ENCODE assay signal across 12 cellular contexts in genomic region chr6:127582777-127583462, GRCh38. TPM values are rescaled to one million over a fixed set of nuclear protein-coding genes. Genes with fewer than 3 reads are reported as not detected.
DNase-seq lines count a peak whose midpoint lies in the region; ATAC-seq and TF ChIP-seq lines count a peak whose summit lies in the region.
"Had no signal": no experiment of that assay in that cellular context is flagged by ENCODE, and none has a peak within 500 bp of the region (broad histone marks: within the 10 kb centered on the region; RNA-seq: fewer than 3 reads in every experiment).

No MANE protein-coding gene starts in this region.

- H3K4me1 ChIP-seq in mesenchymal stem cell (ENCODE audit: control insufficient read depth, insufficient read depth, low read depth, low read length), result no peaks in the 10 kb centered on the region
- H3K4me1 ChIP-seq: parathyroid adenoma, thyroid gland had no signal

- H3K27me3 ChIP-seq in brain microvascular endothelial cell (replicated peaks), result no peaks in the 10 kb centered on the region
- no peaks in the 10 kb centered on the region for H3K27me3 ChIP-seq in mesenchymal stem cell (ENCODE audit: control insufficient read depth in 1 of 2, insufficient read depth in 1 of 2, low read length in 2 of 2)
- no peaks in the 10 kb centered on the region for H3K27me3 ChIP-seq in H7 (ENCODE audit: control insufficient read depth, insufficient read depth, low read length)
- H3K27me3 ChIP-seq: thyroid gland had no signal

- peak; percentile 63 for DNase-seq in HS-27A (ENCODE audit: low read depth)
- DNase-seq in brain microvascular endothelial cell, result peak; percentile 75
- peak; percentile 57 for DNase-seq in mesenchymal stem cell
- DNase-seq in activated naive CD8-positive, alpha-beta T cell treated with anti-CD3 and anti-CD28 coated beads, Interleukin-2, amount 50 U/mL, for 24 hours, result no peak
- DNase-seq in stimulated activated naive B cell treated with anti-CD40 and anti-IgM and Interleukin-4, amounts not matched to agents 10 μg/mL and 1 μg/mL and 100 μg/mL, for 72 hours, result no peak
- no peak for DNase-seq in H7
- DNase-seq: cerebellar nuclear complex, thyroid gland had no signal

- H3K36me3 ChIP-seq in brain microvascular endothelial cell (replicated peaks), result no peaks in the 10 kb centered on the region
- H3K36me3 ChIP-seq in mesenchymal stem cell (ENCODE audit: control insufficient read depth in 1 of 2, insufficient read depth in 2 of 2, low read depth in 1 of 2, low read length in 2 of 2), result no peaks in the 10 kb centered on the region
- H3K36me3 ChIP-seq in H7 (replicated peaks; ENCODE audit: control insufficient read depth, insufficient read depth, low read length), result no peaks in the 10 kb centered on the region
- H3K36me3 ChIP-seq: thyroid gland had no signal

- no peak overlapping the region for H4K91ac ChIP-seq in mesenchymal stem cell (ENCODE audit: low read length)

- no peak overlapping the region for H3K4me2 ChIP-seq in mesenchymal stem cell (ENCODE audit: low read length, poor library complexity, severe bottlenecking)

- H3K4ac ChIP-seq in mesenchymal stem cell (ENCODE audit: low read depth in 1 of 2, low read length in 2 of 2), result no peak overlapping the region

- no peak overlapping the region for H2BK120ac ChIP-seq in mesenchymal stem cell (ENCODE audit: low read depth, low read length)

- H2AK5ac ChIP-seq in mesenchymal stem cell (ENCODE audit: low read length, severe bottlenecking), result no peak overlapping the region

- no peaks in the 10 kb centered on the region for H3K79me1 ChIP-seq in mesenchymal stem cell (replicated peaks; ENCODE audit: low read length, poor library complexity, severe bottlenecking)

- no peak overlapping the region for H4K8ac ChIP-seq in mesenchymal stem cell (ENCODE audit: low read length)

- no peak overlapping the region for H3K14ac ChIP-seq in mesenchymal stem cell (ENCODE audit: low read length in 2 of 2)

- H3K36me3 Mint-ChIP-seq in activated naive CD8-positive, alpha-beta T cell treated with anti-CD3 and anti-CD28 coated beads, Interleukin-2, amount 50 U/mL, for 24 hours (ENCODE audit: low read depth), result no peaks in the 10 kb centered on the region
- no peaks in the 10 kb centered on the region for H3K36me3 Mint-ChIP-seq in stimulated activated naive B cell treated with anti-CD40 and anti-IgM and Interleukin-4, amounts not matched to agents 10 μg/mL and 1 μg/mL and 100 μg/mL, for 72 hours
- H3K36me3 Mint-ChIP-seq: memory B cell had no signal

- no peak overlapping the region for H3K27ac Mint-ChIP-seq in activated naive CD8-positive, alpha-beta T cell treated with anti-CD3 and anti-CD28 coated beads, Interleukin-2, amount 50 U/mL, for 24 hours
- H3K27ac Mint-ChIP-seq in stimulated activated naive B cell treated with anti-CD40 and anti-IgM and Interleukin-4, amounts not matched to agents 10 μg/mL and 1 μg/mL and 100 μg/mL, for 72 hours, result no peak overlapping the region
- H3K27ac Mint-ChIP-seq: memory B cell had no signal

- TF ChIP-seq CTCF in brain microvascular endothelial cell (IDR thresholded peaks at IDR 0.05; ENCODE audit: low read depth, low read length, missing control alignments), result no peak

- H3K9me3 Mint-ChIP-seq in activated naive CD8-positive, alpha-beta T cell treated with anti-CD3 and anti-CD28 coated beads, Interleukin-2, amount 50 U/mL, for 24 hours, result no peaks in the 10 kb centered on the region
- H3K9me3 Mint-ChIP-seq in stimulated activated naive B cell treated with anti-CD40 and anti-IgM and Interleukin-4, amounts not matched to agents 10 μg/mL and 1 μg/mL and 100 μg/mL, for 72 hours, result no peaks in the 10 kb centered on the region
- H3K9me3 Mint-ChIP-seq: memory B cell had no signal

- no peak overlapping the region for H3K9ac ChIP-seq in mesenchymal stem cell (ENCODE audit: low read length)
- H3K9ac ChIP-seq: parathyroid adenoma had no signal

- H3K23ac ChIP-seq in mesenchymal stem cell (ENCODE audit: low read length in 2 of 2), result no peak overlapping the region

- no peak overlapping the region for H2BK12ac ChIP-seq in mesenchymal stem cell (ENCODE audit: low read length in 2 of 2)

- no peak overlapping the region for H3K4me3 Mint-ChIP-seq in activated naive CD8-positive, alpha-beta T cell treated with anti-CD3 and anti-CD28 coated beads, Interleukin-2, amount 50 U/mL, for 24 hours
- no peak overlapping the region for H3K4me3 Mint-ChIP-seq in stimulated activated naive B cell treated with anti-CD40 and anti-IgM and Interleukin-4, amounts not matched to agents 10 μg/mL and 1 μg/mL and 100 μg/mL, for 72 hours
- H3K4me3 Mint-ChIP-seq: memory B cell had no signal

- H3K18ac ChIP-seq in mesenchymal stem cell (ENCODE audit: low read depth in 1 of 2, low read length in 2 of 2), result no peak overlapping the region

- no peak overlapping the region for H2AFZ ChIP-seq in mesenchymal stem cell (ENCODE audit: low read depth, low read length)
- H2AFZ ChIP-seq: parathyroid adenoma had no signal

- in situ Hi-C loops in brain microvascular endothelial cell (cut with HindIII; ENCODE audit: low pct_ligation_motif_present, low sequenced_read_pairs), result no loop called here

- H3K4me1 Mint-ChIP-seq in activated naive CD8-positive, alpha-beta T cell treated with anti-CD3 and anti-CD28 coated beads, Interleukin-2, amount 50 U/mL, for 24 hours, result no peaks in the 10 kb centered on the region
- H3K4me1 Mint-ChIP-seq in stimulated activated naive B cell treated with anti-CD40 and anti-IgM and Interleukin-4, amounts not matched to agents 10 μg/mL and 1 μg/mL and 100 μg/mL, for 72 hours, result no peaks in the 10 kb centered on the region
- H3K4me1 Mint-ChIP-seq: memory B cell had no signal

- H3K9me3 ChIP-seq in mesenchymal stem cell (ENCODE audit: control insufficient read depth, low read length), result no peaks in the 10 kb centered on the region
- H3K9me3 ChIP-seq: thyroid gland had no signal

- no CpG with 5 or more reads among the region's 4 CpGs for WGBS in mesenchymal stem cell

- ATAC-seq in GM18858 (IDR thresholded peaks at IDR 0.05; ENCODE audit: unreplicated experiment) (peak; percentile 51), GM18867 (IDR thresholded peaks at IDR 0.05; ENCODE audit: unreplicated experiment) (no peak)
- ATAC-seq in activated naive CD8-positive, alpha-beta T cell treated with anti-CD3 and anti-CD28 coated beads, Interleukin-2, amount 50 U/mL, for 24 hours, result no peak
- no peak for ATAC-seq in stimulated activated naive B cell treated with anti-CD40 and anti-IgM and Interleukin-4, amounts not matched to agents 10 μg/mL and 1 μg/mL and 100 μg/mL, for 72 hours (replicated peaks)

- H3K27ac ChIP-seq in brain microvascular endothelial cell (no peak overlapping the region), mesenchymal stem cell (ENCODE audit: low read length, poor library complexity, severe bottlenecking) (no peak overlapping the region)
- H3K27ac ChIP-seq: parathyroid adenoma, thyroid gland had no signal

- peaks cover 5% of the 10 kb centered on the region for H3K27me3 Mint-ChIP-seq in activated naive CD8-positive, alpha-beta T cell treated with anti-CD3 and anti-CD28 coated beads, Interleukin-2, amount 50 U/mL, for 24 hours
- peaks cover 0 to 4% of the 10 kb centered on the region in 2 donors for H3K27me3 Mint-ChIP-seq in stimulated activated naive B cell treated with anti-CD40 and anti-IgM and Interleukin-4, amounts not matched to agents 10 μg/mL and 1 μg/mL and 100 μg/mL, for 72 hours
- H3K27me3 Mint-ChIP-seq: memory B cell had no signal

- no peak overlapping the region for H2BK5ac ChIP-seq in mesenchymal stem cell (ENCODE audit: low read depth, low read length, poor library complexity, severe bottlenecking)

- H3K4me3 ChIP-seq in brain microvascular endothelial cell (ENCODE audit: low read depth, low read length) (no peak overlapping the region), mesenchymal stem cell (ENCODE audit: insufficient read depth in 1 of 2, low read depth in 1 of 2, low read length in 2 of 2) (no peak overlapping the region), H7 (ENCODE audit: insufficient read depth, low read depth, low read length) (no peak overlapping the region)
- H3K4me3 ChIP-seq: thyroid gland had no signal

- H2BK15ac ChIP-seq in mesenchymal stem cell (ENCODE audit: low read depth, poor library complexity, severe bottlenecking), result no peak overlapping the region

RNA-seq across cellular contexts. Expression of gene C6orf58, which starts 5.9 kb away (rescaled TPM):
- not detected for polyA plus RNA-seq in mesenchymal stem cell (2013, experiment 1 of 2)
- polyA plus RNA-seq in mesenchymal stem cell (2013, experiment 2 of 2), result not detected
- total RNA-seq in H7 (2014; rRNA removed; shearing (Covaris generic)), result not detected in 2 replicates
- total RNA-seq: thyroid gland had no signal

Comparison
In these comparisons a context has a peak if more than half of its experiments do, and no peak if none do; other contexts are left out.
1. DNase-seq: peak in HS-27A (single experiment), brain microvascular endothelial cell (single experiment) and mesenchymal stem cell (single experiment); none in activated naive CD8-positive, alpha-beta T cell treated with anti-CD3 and anti-CD28 coated beads, Interleukin-2, amount 50 U/mL, for 24 hours (single experiment), stimulated activated naive B cell treated with anti-CD40 and anti-IgM and Interleukin-4, amounts not matched to agents 10 μg/mL and 1 μg/mL and 100 μg/mL, for 72 hours (single experiment) and H7 (single experiment).